9 cellular contexts compared by ENCODE assay signal in the genomic region with DNA sequence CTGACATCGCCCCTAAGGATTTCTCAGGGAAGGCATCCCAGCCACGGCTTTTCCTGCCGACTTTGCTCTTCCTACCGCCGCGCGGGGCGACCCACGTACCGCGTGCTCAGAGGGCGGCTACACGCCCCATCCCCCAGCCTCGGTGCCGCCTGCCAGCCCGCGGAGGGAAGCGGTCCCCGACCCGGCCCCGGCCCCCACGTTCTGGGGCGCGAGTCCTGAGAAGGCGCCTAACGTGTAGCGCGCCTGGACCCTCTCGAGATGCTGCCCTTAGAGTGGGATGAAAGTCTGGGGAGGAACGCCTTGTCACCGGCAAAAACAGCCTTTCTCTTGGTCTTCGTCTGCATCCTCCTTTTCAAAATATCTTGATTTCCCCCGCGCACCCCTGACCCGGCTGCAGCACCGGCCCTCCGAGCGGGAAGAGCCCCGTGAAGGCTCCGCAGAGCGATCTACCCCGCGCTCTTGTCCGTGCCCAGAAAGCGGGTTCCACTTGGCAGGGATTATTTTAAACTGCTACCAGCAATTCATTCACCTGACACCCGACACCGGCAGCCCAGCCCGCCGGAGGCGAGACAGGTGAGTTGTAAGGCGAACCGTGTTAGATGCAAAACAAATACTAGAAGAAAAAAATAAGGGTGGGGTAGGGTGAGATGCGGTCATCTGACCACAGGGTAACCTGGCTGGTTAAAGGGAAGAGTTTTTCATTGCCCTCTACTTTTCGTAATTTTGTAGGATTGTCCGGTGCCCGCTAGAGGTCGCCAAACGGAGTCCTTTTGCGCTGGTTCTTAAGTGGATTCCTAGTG. TPM values are rescaled to one million over a fixed set of nuclear protein-coding genes. Genes with fewer than 3 reads are reported as not detected.
DNase-seq lines count a peak whose midpoint lies in the region; ATAC-seq and TF ChIP-seq lines count a peak whose summit lies in the region.
"Had no signal": no experiment of that assay in that cellular context is flagged by ENCODE, and none has a peak within 500 bp of the region (broad histone marks: within the 10 kb centered on the region; RNA-seq: fewer than 3 reads in every experiment).

No MANE protein-coding gene starts in this region.

- H3K36me3 ChIP-seq in duodenal mucosa (ENCODE audit: control insufficient read depth in 1 of 2, insufficient read depth in 2 of 2, low read length in 2 of 2) = no peaks in the 10 kb centered on the region

- H3K27ac Mint-ChIP-seq in activated CD4-positive, alpha-beta T cell treated with anti-CD3 and anti-CD28 coated beads, Interleukin-2, amount 10 ng/mL, durations not matched to agents 7 days and 5 days = peak overlapping the region; percentile 79

- intact Hi-C loops in lower leg skin (cut with DNase I; ENCODE audit: low total_unique reads) = loop anchor here (10.0 kb wide), 1 partner anchor 170 kb away; no protein-coding TSS in a partner anchor

- peak overlapping the region; percentile 70 to 74 for H3K4me3 ChIP-seq in duodenal mucosa (ENCODE audit: low read depth in 1 of 2, low read length in 2 of 2)
- peak overlapping the region; percentile 38 for H3K4me3 ChIP-seq in lower leg skin (ENCODE audit: low read depth, poor library complexity, severe bottlenecking)

- peaks cover 20% of the 10 kb centered on the region for H3K27me3 Mint-ChIP-seq in activated CD4-positive, alpha-beta T cell treated with anti-CD3 and anti-CD28 coated beads, Interleukin-2, amount 10 ng/mL, durations not matched to agents 7 days and 5 days

- no peaks in the 10 kb centered on the region for H3K9me3 Mint-ChIP-seq in activated CD4-positive, alpha-beta T cell treated with anti-CD3 and anti-CD28 coated beads, Interleukin-2, amount 10 ng/mL, durations not matched to agents 7 days and 5 days

- H3K4me1 Mint-ChIP-seq in activated CD4-positive, alpha-beta T cell treated with anti-CD3 and anti-CD28 coated beads, Interleukin-2, amount 10 ng/mL, durations not matched to agents 7 days and 5 days = peaks cover 18% of the 10 kb centered on the region

- no peak for TF ChIP-seq POLR2A in lower leg skin (IDR thresholded peaks at IDR 0.05)

- H3K9me3 ChIP-seq in duodenal mucosa (ENCODE audit: control insufficient read depth in 1 of 2, low read length in 2 of 2) = no peaks in the 10 kb centered on the region

- CTCF ChIA-PET in activated CD4-positive, alpha-beta T cell treated with anti-CD3 and anti-CD28 coated beads, Interleukin-2, amount 10 ng/mL, durations not matched to agents 7 days and 5 days (lab: Charles Lee) = interaction anchor here (0.6 to 1.1 kb wide), 2 partner anchors 31 to 168 kb away, joined by 3 read pairs; no protein-coding TSS in a partner anchor

- ATAC-seq in GM19025 (IDR thresholded peaks at IDR 0.05; ENCODE audit: low read depth, unreplicated experiment) = peak; percentile 47
- ATAC-seq in HG03469 (IDR thresholded peaks at IDR 0.05; ENCODE audit: unreplicated experiment) = peak; percentile 34

- peak; percentile 74 to 78 for DNase-seq in AML-193 (lab: John Stamatoyannopoulos, UW)
- peak; percentile 78 to 84 for DNase-seq in NCI-H524 (lab: John Stamatoyannopoulos, UW)
- peak; percentile 79 for DNase-seq in activated CD4-positive, alpha-beta T cell treated with anti-CD3 and anti-CD28 coated beads, Interleukin-2, amount 10 ng/mL, durations not matched to agents 7 days and 5 days
- peak; percentile 59 to 93 for DNase-seq in lower leg skin (ENCODE audit: low spot score in 2 of 2)
- DNase-seq in stimulated activated CD4-positive, alpha-beta T cell treated with anti-CD3 and anti-CD28 coated beads, Interleukin-4, amount 100 ng/mL, for 48 hours (ENCODE audit: low read depth in 2 of 2) = peak; percentile 69 to 74

- H3K27ac ChIP-seq in duodenal mucosa (ENCODE audit: low read depth, low read length) = no peak overlapping the region

- peak in 1 of 3 donors; percentile 27 for TF ChIP-seq CTCF in lower leg skin (IDR thresholded peaks at IDR 0.05)

- POLR2A ChIA-PET in activated CD4-positive, alpha-beta T cell treated with anti-CD3 and anti-CD28 coated beads, Interleukin-2, amount 10 ng/mL, durations not matched to agents 7 days and 5 days (lab: Charles Lee) = no interaction called here

- H3K36me3 Mint-ChIP-seq in activated CD4-positive, alpha-beta T cell treated with anti-CD3 and anti-CD28 coated beads, Interleukin-2, amount 10 ng/mL, durations not matched to agents 7 days and 5 days (ENCODE audit: low read depth) = no peaks in the 10 kb centered on the region

- peaks cover 6 to 19% of the 10 kb centered on the region in 2 donors for H3K27me3 ChIP-seq in duodenal mucosa (ENCODE audit: control insufficient read depth in 1 of 2, insufficient read depth in 2 of 2, low read length in 2 of 2)

- H3K4me1 ChIP-seq in duodenal mucosa (ENCODE audit: control insufficient read depth in 1 of 2, insufficient read depth in 2 of 2, low read length in 2 of 2) = peaks cover 0 to 8% of the 10 kb centered on the region in 2 donors

- H3K4me3 Mint-ChIP-seq in activated CD4-positive, alpha-beta T cell treated with anti-CD3 and anti-CD28 coated beads, Interleukin-2, amount 10 ng/mL, durations not matched to agents 7 days and 5 days = peak overlapping the region; percentile 82

- H3K9ac ChIP-seq in duodenal mucosa (ENCODE audit: low read depth in 1 of 2, low read length in 2 of 2) = peak overlapping the region; percentile 16 to 43

- WGBS in lower leg skin, 2 donors = 0 to 1% methylated on average over 58 to 59 of the region's 59 CpGs

RNA-seq across cellular contexts. Expression of gene KCNG3, which starts 0.9 kb away (rescaled TPM):
- under 1 TPM; 0.04 to 0.12 TPM for total RNA-seq in activated CD4-positive, alpha-beta T cell treated with anti-CD3 and anti-CD28 coated beads, Interleukin-2, amount 10 ng/mL, durations not matched to agents 7 days and 5 days
- total RNA-seq in lower leg skin = under 1 TPM; 0.25 to 0.98 (median 0.57) TPM
- total RNA-seq: T-helper 1 cell treated with Interleukin-12 subunit alpha and Interleukin-12 subunit beta and Interleukin-4 antibody, amounts not matched to agents 30 ng/mL and 1 ng/mL, for 36 hours had no signal
